ENCODE assay signal across 22 cellular contexts in genomic region chr15:59276225-59277178, GRCh38.
DNase-seq lines count a peak whose midpoint lies in the region; ATAC-seq and TF ChIP-seq lines count a peak whose summit lies in the region.
"Had no signal": no experiment of that assay in that cellular context is flagged by ENCODE, and none has a peak within 500 bp of the region (broad histone marks: within the 10 kb centered on the region; RNA-seq: fewer than 3 reads in every experiment).

No MANE protein-coding gene starts in this region.

- TF ChIP-seq CTCF in dorsolateral prefrontal cortex (IDR thresholded peaks at IDR 0.05 in 54 of 56, conservative IDR thresholded peaks at IDR 0.05 in 2 of 56; ENCODE audit: low read depth in 1 of 56, partially characterized antibody in 56 of 56), result no peak

- intact Hi-C loops in dorsolateral prefrontal cortex (cut with DNase I), result no loop called here

- H3K27me3 ChIP-seq in dorsolateral prefrontal cortex (no peaks in the 10 kb centered on the region), muscle layer of duodenum (ENCODE audit: low read depth, low read length) (no peaks in the 10 kb centered on the region)
- H3K27me3 ChIP-seq: vagina had no signal

- peaks cover 14% of the 10 kb centered on the region for H3K27me3 Mint-ChIP-seq in T-helper 17 cell

- POLR2A ChIA-PET in HEK293T (lab: Yijun Ruan, JAX), result no interaction called here

- peaks cover 0 to 7% of the 10 kb centered on the region in 2 donors for H3K4me1 ChIP-seq in muscle layer of duodenum (ENCODE audit: control insufficient read depth in 1 of 2, insufficient read depth in 2 of 2, low read length in 2 of 2)

- no peaks in the 10 kb centered on the region for H3K36me3 Mint-ChIP-seq in T-helper 17 cell (ENCODE audit: low read depth)
- H3K36me3 Mint-ChIP-seq: activated CD4-positive, alpha-beta memory T cell treated with anti-CD3 and anti-CD28 coated beads for 36 hours; IgD-negative memory B cell had no signal

- no peak overlapping the region for H3K4me3 Mint-ChIP-seq in T-helper 17 cell
- H3K4me3 Mint-ChIP-seq: activated CD4-positive, alpha-beta memory T cell treated with anti-CD3 and anti-CD28 coated beads for 36 hours; activated T-cell treated with anti-CD3 and anti-CD28 coated beads, Interleukin-2, amount 50 U/mL, for 72 hours; IgD-negative memory B cell; stimulated activated naive CD8-positive, alpha-beta T cell treated with anti-CD3 and anti-CD28 coated beads, Interleukin-15, amount 100 ng/mL, for 72 hours had no signal

- H3K36me3 ChIP-seq in muscle layer of duodenum (ENCODE audit: control insufficient read depth in 1 of 2, insufficient read depth in 2 of 2, low read length in 2 of 2), result no peaks in the 10 kb centered on the region
- H3K36me3 ChIP-seq: vagina had no signal

- no peaks in the 10 kb centered on the region for H3K4me1 Mint-ChIP-seq in T-helper 17 cell

- H3K27ac Mint-ChIP-seq in T-helper 17 cell, result no peak overlapping the region
- H3K27ac Mint-ChIP-seq: activated CD4-positive, alpha-beta memory T cell treated with anti-CD3 and anti-CD28 coated beads for 36 hours; activated T-cell treated with anti-CD3 and anti-CD28 coated beads, Interleukin-2, amount 50 U/mL, for 72 hours; IgD-negative memory B cell; stimulated activated naive CD8-positive, alpha-beta T cell treated with anti-CD3 and anti-CD28 coated beads, Interleukin-15, amount 100 ng/mL, for 72 hours had no signal

- H3K27ac ChIP-seq in dorsolateral prefrontal cortex (peak overlapping the region in 37 of 59 donors; percentile 24 to 96 (median 86)), muscle layer of duodenum (ENCODE audit: low read length) (peak overlapping the region; percentile 19)
- H3K27ac ChIP-seq: vagina had no signal

- CTCF ChIA-PET in HEK293T (lab: Yijun Ruan, JAX), result no interaction called here

- H3K4me3 ChIP-seq in dorsolateral prefrontal cortex (no peak overlapping the region), muscle layer of duodenum (ENCODE audit: low read depth in 1 of 2, low read length in 2 of 2) (no peak overlapping the region)
- H3K4me3 ChIP-seq: GM12878, vagina had no signal

- H3K9me3 ChIP-seq in muscle layer of duodenum (ENCODE audit: control insufficient read depth in 1 of 2, low read length in 2 of 2), result no peaks in the 10 kb centered on the region
- no peaks in the 10 kb centered on the region for H3K9me3 ChIP-seq in T-helper 17 cell (ENCODE audit: control insufficient read depth, low read length, poor library complexity, severe bottlenecking)
- H3K9me3 ChIP-seq: vagina had no signal

- peak; percentile 87 for DNase-seq in DMS53 (lab: John Stamatoyannopoulos, UW)
- peak; percentile 59 for DNase-seq in M059J (ENCODE audit: low read depth)
- no peak for DNase-seq in dorsolateral prefrontal cortex
- no peak for DNase-seq in T-helper 17 cell
- DNase-seq in HEK293T (ENCODE audit: extremely low spot score), result no peak
- no peak for DNase-seq in SIG-M5 treated with dmso at 0.1 percent for 504 hours (lab: John Stamatoyannopoulos, UW; ENCODE audit: unreplicated experiment)
- DNase-seq: activated CD4-positive, alpha-beta memory T cell treated with anti-CD3 and anti-CD28 coated beads for 36 hours; activated T-cell treated with anti-CD3 and anti-CD28 coated beads, Interleukin-2, amount 50 U/mL, for 72 hours; COR-L47; effector CD4-positive, alpha-beta T cell; GDM1; MV-4-11; NCI-H2029 treated with DMSO at 0.1 percent for 48 hours; NCI-H524 treated with DMSO at 0.1 percent for 48 hours; nucleus accumbens; right cardiac atrium; stimulated activated naive CD8-positive, alpha-beta T cell treated with anti-CD3 and anti-CD28 coated beads, Interleukin-15, amount 100 ng/mL, for 72 hours had no signal

- no peak for ATAC-seq in GM21367 (IDR thresholded peaks at IDR 0.05; ENCODE audit: unreplicated experiment)
- no peak for ATAC-seq in T-helper 17 cell
- ATAC-seq: activated T-cell treated with anti-CD3 and anti-CD28 coated beads, Interleukin-2, amount 50 U/mL, for 72 hours; GM12878; right cardiac atrium; stimulated activated naive CD8-positive, alpha-beta T cell treated with anti-CD3 and anti-CD28 coated beads, Interleukin-15, amount 100 ng/mL, for 72 hours had no signal

TF ChIP-seq in HEK293T, 16 proteins besides CTCF, POLR2A, EP300 and RAD21:
- TF ChIP-seq NFRKB (IDR thresholded peaks at IDR 0.05), result no peak
- no peak for TF ChIP-seq LEF1 (IDR thresholded peaks at IDR 0.05; ENCODE audit: borderline replicate concordance)

Comparison
In these comparisons a context has a peak if more than half of its experiments do, and no peak if none do; other contexts are left out.
1. DNase-seq: peak in DMS53 (single experiment) and M059J (single experiment); none in dorsolateral prefrontal cortex (0 of 10), T-helper 17 cell (0 of 3), HEK293T (single experiment) and SIG-M5 treated with dmso at 0.1 percent for 504 hours (single experiment).